Comparison of ENCODE assay signal across 8 cellular contexts in the genomic region with DNA sequence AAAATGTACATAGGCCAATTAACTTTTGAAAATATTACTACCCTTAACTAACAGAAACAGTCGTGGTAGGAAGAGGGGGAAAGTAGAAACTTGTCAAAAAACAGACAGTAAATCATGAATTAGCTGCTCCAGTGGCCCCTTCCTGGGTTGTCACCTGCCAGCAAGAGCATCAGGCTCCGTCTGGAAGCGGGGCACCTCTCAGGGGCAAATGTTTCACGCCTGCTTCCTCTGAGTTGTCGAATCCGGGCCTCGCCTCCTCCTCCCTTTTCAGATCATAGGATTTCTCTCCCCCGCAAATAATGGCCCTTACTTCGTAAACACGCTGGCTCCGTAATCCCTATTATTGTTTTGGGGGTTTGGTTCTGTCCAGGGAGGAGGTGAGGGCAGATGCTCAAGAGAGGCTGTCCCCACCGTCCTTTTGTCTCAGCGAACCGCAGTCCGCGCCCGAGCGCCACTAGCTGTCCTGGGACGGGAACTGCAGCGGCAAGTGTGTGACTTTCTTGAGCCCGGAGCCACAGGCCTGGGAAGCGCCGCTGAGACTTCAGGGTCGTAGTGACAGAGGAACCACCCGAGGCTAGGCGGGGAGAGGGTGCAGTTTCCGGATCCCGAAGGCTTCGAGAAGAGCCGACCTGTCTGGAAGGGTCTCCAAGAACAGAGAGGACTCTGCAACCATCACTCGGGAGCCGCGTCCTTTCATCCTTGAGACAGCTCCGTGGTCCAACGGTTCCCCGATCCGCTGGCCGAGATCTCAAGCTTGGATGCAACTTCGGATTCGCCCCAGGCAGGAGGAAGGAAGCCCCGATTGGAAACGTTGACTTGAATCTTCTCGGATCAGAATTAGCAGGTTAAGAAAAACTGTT.
DNase-seq lines count a peak whose midpoint lies in the region; ATAC-seq and TF ChIP-seq lines count a peak whose summit lies in the region.

No MANE protein-coding gene starts in this region.

- H3K4me1 ChIP-seq in DOHH2 (ENCODE audit: control insufficient read depth, low read length) (0 out of 2 replicates have a peak, but pooled peaks cover 8% of the 10 kb centered on the region), stomach smooth muscle (ENCODE audit: control insufficient read depth, insufficient read depth, low read length) (peaks cover 6% of the 10 kb centered on the region)

- H3K9me3 ChIP-seq in DOHH2 (ENCODE audit: control insufficient read depth, insufficient read depth, low read length) = no peaks in the 10 kb centered on the region
- H3K9me3 ChIP-seq in stomach smooth muscle (ENCODE audit: control insufficient read depth in 2 of 2, low read length in 2 of 2) = no peaks in the 10 kb centered on the region

- no peaks in the 10 kb centered on the region for H4K20me1 ChIP-seq in DOHH2 (ENCODE audit: control insufficient read depth, insufficient read depth, low read depth, low read length)

- TF ChIP-seq CTCF in DOHH2 (IDR thresholded peaks at IDR 0.05; ENCODE audit: low read depth, low read length, poor library complexity, severe bottlenecking) (peak; percentile 92), fibroblast of the aortic adventitia (IDR thresholded peaks at IDR 0.05; ENCODE audit: insufficient read depth, low read length) (peak; percentile 68), neural crest cell (conservative IDR thresholded peaks at IDR 0.05) (peak; percentile 73)

- H3K4me2 ChIP-seq in DOHH2 (ENCODE audit: low read length) = peak overlapping the region; percentile 85

- H3K27ac Mint-ChIP-seq in activated T-helper 1 cell treated with anti-CD3 and anti-CD28 coated beads, Interleukin-12 subunit alpha, Interleukin-12 subunit beta, Interleukin-2, Interleukin-4 antibody, amounts not matched to agents 30 ng/mL and 10 ng/mL and 1 ng/mL, durations not matched to agents 14 hours and 24 hours and 36 hours = peak overlapping the region; percentile 91
- peak overlapping the region; percentile 58 for H3K27ac Mint-ChIP-seq in neural crest cell (ENCODE audit: unreplicated experiment)

- peaks cover 9% of the 10 kb centered on the region for H3F3A ChIP-seq in DOHH2 (ENCODE audit: control insufficient read depth, insufficient read depth)

- peak overlapping the region; percentile 41 to 42 for H3K9ac ChIP-seq in stomach smooth muscle (ENCODE audit: low read length in 2 of 2)

- H3K27me3 ChIP-seq in DOHH2 (ENCODE audit: control insufficient read depth, low read length) = no peaks in the 10 kb centered on the region
- no peaks in the 10 kb centered on the region for H3K27me3 ChIP-seq in stomach smooth muscle (ENCODE audit: control insufficient read depth in 1 of 2, insufficient read depth in 2 of 2, low read length in 2 of 2)

- no peaks in the 10 kb centered on the region for H3K36me3 ChIP-seq in DOHH2 (ENCODE audit: control insufficient read depth, low read length)
- no peaks in the 10 kb centered on the region for H3K36me3 ChIP-seq in stomach smooth muscle (ENCODE audit: control insufficient read depth in 2 of 2, insufficient read depth in 2 of 2, low read length in 2 of 2)

- H3K27me3 Mint-ChIP-seq in activated T-helper 1 cell treated with anti-CD3 and anti-CD28 coated beads, Interleukin-12 subunit alpha, Interleukin-12 subunit beta, Interleukin-2, Interleukin-4 antibody, amounts not matched to agents 30 ng/mL and 10 ng/mL and 1 ng/mL, durations not matched to agents 14 hours and 24 hours and 36 hours (ENCODE audit: insufficient read depth) = peaks cover 24% of the 10 kb centered on the region
- peaks cover 71% of the 10 kb centered on the region for H3K27me3 Mint-ChIP-seq in neural crest cell (ENCODE audit: low read depth)

- peak; percentile 92 for DNase-seq in KBM-7
- peak; percentile 77 for DNase-seq in RPMI7951 (ENCODE audit: low read depth)
- peak; percentile 74 for DNase-seq in activated T-helper 1 cell treated with anti-CD3 and anti-CD28 coated beads, Interleukin-12 subunit alpha, Interleukin-12 subunit beta, Interleukin-2, Interleukin-4 antibody, amounts not matched to agents 30 ng/mL and 10 ng/mL and 1 ng/mL, durations not matched to agents 14 hours and 24 hours and 36 hours (ENCODE audit: low spot score)
- peak; percentile 52 for DNase-seq in fibroblast of the aortic adventitia (ENCODE audit: low read depth)
- DNase-seq in neural crest cell (ENCODE audit: low read depth, low spot score) = peak; percentile 82

- no peaks in the 10 kb centered on the region for H3K79me2 ChIP-seq in DOHH2 (ENCODE audit: control insufficient read depth, low read length)

- H3K9me3 Mint-ChIP-seq in activated T-helper 1 cell treated with anti-CD3 and anti-CD28 coated beads, Interleukin-12 subunit alpha, Interleukin-12 subunit beta, Interleukin-2, Interleukin-4 antibody, amounts not matched to agents 30 ng/mL and 10 ng/mL and 1 ng/mL, durations not matched to agents 14 hours and 24 hours and 36 hours = no peaks in the 10 kb centered on the region
- peaks cover 6% of the 10 kb centered on the region for H3K9me3 Mint-ChIP-seq in neural crest cell

- peaks cover 26% of the 10 kb centered on the region for H3K4me1 Mint-ChIP-seq in activated T-helper 1 cell treated with anti-CD3 and anti-CD28 coated beads, Interleukin-12 subunit alpha, Interleukin-12 subunit beta, Interleukin-2, Interleukin-4 antibody, amounts not matched to agents 30 ng/mL and 10 ng/mL and 1 ng/mL, durations not matched to agents 14 hours and 24 hours and 36 hours (ENCODE audit: low read depth)
- peaks cover 20% of the 10 kb centered on the region for H3K4me1 Mint-ChIP-seq in neural crest cell

- no peaks in the 10 kb centered on the region for H3K9me2 ChIP-seq in DOHH2 (replicated peaks; ENCODE audit: control insufficient read depth, low read length)

- H3K27ac ChIP-seq in DOHH2 (ENCODE audit: low read depth, low read length) (peak overlapping the region; percentile 21), stomach smooth muscle (ENCODE audit: low read length) (no peak overlapping the region)

- in situ Hi-C loops in KBM-7 (cut with MboI; ENCODE audit: low pct_unique_long_range_greater_than_20kb, low sequenced_read_pairs) = no loop called here

- H3K4me3 ChIP-seq in DOHH2 (ENCODE audit: low read length) (peak overlapping the region; percentile 79), fibroblast of the aortic adventitia (ENCODE audit: low read depth, low read length) (peak overlapping the region; percentile 69), stomach smooth muscle (ENCODE audit: low read length in 2 of 2) (peak overlapping the region; percentile 75 to 80)

- ATAC-seq in GM21737 (IDR thresholded peaks at IDR 0.05; ENCODE audit: unreplicated experiment) = peak; percentile 71

- H3K4me3 Mint-ChIP-seq in activated T-helper 1 cell treated with anti-CD3 and anti-CD28 coated beads, Interleukin-12 subunit alpha, Interleukin-12 subunit beta, Interleukin-2, Interleukin-4 antibody, amounts not matched to agents 30 ng/mL and 10 ng/mL and 1 ng/mL, durations not matched to agents 14 hours and 24 hours and 36 hours = peak overlapping the region; percentile 88
- peak overlapping the region; percentile 90 for H3K4me3 Mint-ChIP-seq in neural crest cell

- no peaks in the 10 kb centered on the region for H3K36me3 Mint-ChIP-seq in activated T-helper 1 cell treated with anti-CD3 and anti-CD28 coated beads, Interleukin-12 subunit alpha, Interleukin-12 subunit beta, Interleukin-2, Interleukin-4 antibody, amounts not matched to agents 30 ng/mL and 10 ng/mL and 1 ng/mL, durations not matched to agents 14 hours and 24 hours and 36 hours (ENCODE audit: low read depth)
- H3K36me3 Mint-ChIP-seq in neural crest cell (ENCODE audit: low read depth) = peaks cover 7% of the 10 kb centered on the region

- intact Hi-C loops in activated T-helper 1 cell treated with anti-CD3 and anti-CD28 coated beads, Interleukin-12 subunit alpha, Interleukin-12 subunit beta, Interleukin-2, Interleukin-4 antibody, amounts not matched to agents 30 ng/mL and 10 ng/mL and 1 ng/mL, durations not matched to agents 14 hours and 24 hours and 36 hours (cut with micrococcal nuclease) = loop anchor here (1.0 to 5.0 kb wide), 13 partner anchors 51 to 1355 kb away; partner anchors contain the start of gene POM121L2
